ENCODE assay signal across 18 cellular contexts in genomic region chr18:12694032-12694431, GRCh38. TPM values are rescaled to one million over a fixed set of nuclear protein-coding genes. Genes with fewer than 3 reads are reported as not detected.
DNase-seq lines count a peak whose midpoint lies in the region; ATAC-seq and TF ChIP-seq lines count a peak whose summit lies in the region.
"Had no signal": no experiment of that assay in that cellular context is flagged by ENCODE, and none has a peak within 500 bp of the region (broad histone marks: within the 10 kb centered on the region; RNA-seq: fewer than 3 reads in every experiment).

No MANE protein-coding gene starts in this region.

- intact Hi-C loops in transverse colon (cut with DNase I; ENCODE audit: low total_unique reads), result no loop called here

- H4K20me1 ChIP-seq in hepatocyte (ENCODE audit: insufficient read depth, poor library complexity, severe bottlenecking), result no peaks in the 10 kb centered on the region

- no peak overlapping the region for H3K4me2 ChIP-seq in hepatocyte

- H3K9me3 Mint-ChIP-seq in activated naive CD8-positive, alpha-beta T cell treated with anti-CD3 and anti-CD28 coated beads, Interleukin-2, amount 50 U/mL, for 24 hours, result no peaks in the 10 kb centered on the region
- no peaks in the 10 kb centered on the region for H3K9me3 Mint-ChIP-seq in activated naive CD8-positive, alpha-beta T cell treated with anti-CD3 and anti-CD28 coated beads for 36 hours
- H3K9me3 Mint-ChIP-seq: CD8-positive, alpha-beta T cell; mesothelial cell of epicardium; stimulated activated naive B cell treated with anti-CD40 and anti-IgM and Interleukin-4, amounts not matched to agents 10 μg/mL and 1 μg/mL and 100 μg/mL, for 72 hours; T-helper 1 cell treated with Interleukin-12 subunit alpha and Interleukin-12 subunit beta and Interleukin-4 antibody, amounts not matched to agents 30 μg/mL and 1 μg/mL, for 36 hours had no signal

- H3K27ac Mint-ChIP-seq in activated naive CD8-positive, alpha-beta T cell treated with anti-CD3 and anti-CD28 coated beads, Interleukin-2, amount 50 U/mL, for 24 hours, result no peak overlapping the region
- no peak overlapping the region for H3K27ac Mint-ChIP-seq in activated naive CD8-positive, alpha-beta T cell treated with anti-CD3 and anti-CD28 coated beads for 36 hours
- H3K27ac Mint-ChIP-seq: CD8-positive, alpha-beta T cell; mesothelial cell of epicardium; stimulated activated naive B cell treated with anti-CD40 and anti-IgM and Interleukin-4, amounts not matched to agents 10 μg/mL and 1 μg/mL and 100 μg/mL, for 72 hours; T-helper 1 cell treated with Interleukin-12 subunit alpha and Interleukin-12 subunit beta and Interleukin-4 antibody, amounts not matched to agents 30 μg/mL and 1 μg/mL, for 36 hours had no signal

- no peak for TF ChIP-seq POLR2A in transverse colon (IDR thresholded peaks at IDR 0.05)

- in situ Hi-C loops in transverse colon (cut with MboI; ENCODE audit: low pct_ligation_motif_present in 1 of 4, low pct_unique_long_range_greater_than_20kb in 1 of 4, low sequenced_read_pairs in 3 of 4), result no loop called here

- H3K27ac ChIP-seq in hepatocyte, result peak overlapping the region; percentile 39
- H3K27ac ChIP-seq in transverse colon, result peak overlapping the region in 3 of 4 donors; percentile 14 to 25 (median 21)

- H2AFZ ChIP-seq in hepatocyte, result no peak overlapping the region

- H3K36me3 Mint-ChIP-seq in activated naive CD8-positive, alpha-beta T cell treated with anti-CD3 and anti-CD28 coated beads, Interleukin-2, amount 50 U/mL, for 24 hours (ENCODE audit: low read depth), result peaks cover 21% of the 10 kb centered on the region
- peaks cover 15% of the 10 kb centered on the region for H3K36me3 Mint-ChIP-seq in activated naive CD8-positive, alpha-beta T cell treated with anti-CD3 and anti-CD28 coated beads for 36 hours

- H3K27me3 Mint-ChIP-seq in activated naive CD8-positive, alpha-beta T cell treated with anti-CD3 and anti-CD28 coated beads, Interleukin-2, amount 50 U/mL, for 24 hours, result no peaks in the 10 kb centered on the region
- no peaks in the 10 kb centered on the region for H3K27me3 Mint-ChIP-seq in activated naive CD8-positive, alpha-beta T cell treated with anti-CD3 and anti-CD28 coated beads for 36 hours
- H3K27me3 Mint-ChIP-seq: stimulated activated naive B cell treated with anti-CD40 and anti-IgM and Interleukin-4, amounts not matched to agents 10 μg/mL and 1 μg/mL and 100 μg/mL, for 72 hours had no signal

- H3K4me3 ChIP-seq in hepatocyte (no peak overlapping the region), transverse colon (no peak overlapping the region)

- H3K4me1 ChIP-seq in hepatocyte (ENCODE audit: insufficient read depth) (no peaks in the 10 kb centered on the region), transverse colon (peaks cover 0 to 4% (median 0%) of the 10 kb centered on the region in 4 donors)

- peaks cover 8% of the 10 kb centered on the region for H3K4me1 Mint-ChIP-seq in activated naive CD8-positive, alpha-beta T cell treated with anti-CD3 and anti-CD28 coated beads, Interleukin-2, amount 50 U/mL, for 24 hours
- peaks cover 14% of the 10 kb centered on the region for H3K4me1 Mint-ChIP-seq in activated naive CD8-positive, alpha-beta T cell treated with anti-CD3 and anti-CD28 coated beads for 36 hours
- H3K4me1 Mint-ChIP-seq: mesothelial cell of epicardium had no signal

- peak; percentile 20 for ATAC-seq in activated naive CD8-positive, alpha-beta T cell treated with anti-CD3 and anti-CD28 coated beads, Interleukin-2, amount 50 U/mL, for 24 hours
- ATAC-seq in HG03378 (IDR thresholded peaks at IDR 0.05; ENCODE audit: unreplicated experiment), result no peak
- ATAC-seq: CD8-positive, alpha-beta T cell; stimulated activated naive B cell treated with anti-CD40 and anti-IgM and Interleukin-4, amounts not matched to agents 10 μg/mL and 1 μg/mL and 100 μg/mL, for 72 hours had no signal

- no peak for TF ChIP-seq CTCF in hepatocyte (IDR thresholded peaks at IDR 0.05; ENCODE audit: poor library complexity)
- no peak for TF ChIP-seq CTCF in transverse colon (IDR thresholded peaks at IDR 0.05)

- no peak for TF ChIP-seq EP300 in transverse colon (IDR thresholded peaks at IDR 0.05; ENCODE audit: low read depth)

- H3K27me3 ChIP-seq in hepatocyte (no peaks in the 10 kb centered on the region), transverse colon (no peaks in the 10 kb centered on the region)

- H3K4me3 Mint-ChIP-seq in activated naive CD8-positive, alpha-beta T cell treated with anti-CD3 and anti-CD28 coated beads, Interleukin-2, amount 50 U/mL, for 24 hours, result no peak overlapping the region
- H3K4me3 Mint-ChIP-seq in activated naive CD8-positive, alpha-beta T cell treated with anti-CD3 and anti-CD28 coated beads for 36 hours, result no peak overlapping the region
- H3K4me3 Mint-ChIP-seq: CD8-positive, alpha-beta T cell; mesothelial cell of epicardium; stimulated activated naive B cell treated with anti-CD40 and anti-IgM and Interleukin-4, amounts not matched to agents 10 μg/mL and 1 μg/mL and 100 μg/mL, for 72 hours; T-helper 1 cell treated with Interleukin-12 subunit alpha and Interleukin-12 subunit beta and Interleukin-4 antibody, amounts not matched to agents 30 μg/mL and 1 μg/mL, for 36 hours had no signal

- H3K36me3 ChIP-seq in hepatocyte (replicated peaks; ENCODE audit: insufficient read depth, low read depth), result peaks cover 3% of the 10 kb centered on the region
- H3K36me3 ChIP-seq in transverse colon, result peaks cover 0 to 7% (median 0%) of the 10 kb centered on the region in 4 donors

- no peak for DNase-seq in activated naive CD8-positive, alpha-beta T cell treated with anti-CD3 and anti-CD28 coated beads, Interleukin-2, amount 50 U/mL, for 24 hours
- DNase-seq in activated naive CD8-positive, alpha-beta T cell treated with anti-CD3 and anti-CD28 coated beads for 36 hours, result no peak
- DNase-seq in SW480 (ENCODE audit: low spot score), result peak; percentile 88
- no peak for DNase-seq in hepatocyte (ENCODE audit: low spot score)
- DNase-seq in transverse colon, result no peak
- DNase-seq in DMS79 treated with DMSO at 0.1 percent for 48 hours (lab: John Stamatoyannopoulos, UW), result no peak
- no peak for DNase-seq in hepatic stellate cell (ENCODE audit: low spot score)
- DNase-seq: activated gamma-delta T cell; CD8-positive, alpha-beta T cell; foreskin melanocyte; NCI-H1048; NCI-H2081 treated with DMSO at 0.1 percent for 48 hours; NCI-H524 treated with DMSO at 0.1 percent for 48 hours; SHP77 treated with DMSO at 0.1 percent for 48 hours; stimulated activated naive B cell treated with anti-CD40 and anti-IgM and Interleukin-4, amounts not matched to agents 10 μg/mL and 1 μg/mL and 100 μg/mL, for 72 hours had no signal

- no peaks in the 10 kb centered on the region for H3K9me3 ChIP-seq in hepatocyte (ENCODE audit: low read depth)
- H3K9me3 ChIP-seq in transverse colon, result no peaks in the 10 kb centered on the region

- WGBS in hepatocyte (ENCODE audit: low lambda C conversion rate, missing lambda C conversion rate), result 46% methylated on average over 2 of the region's 2 CpGs
- 33 to 59% methylated on average over 2 of the region's 2 CpGs for WGBS in transverse colon (ENCODE audit: low coverage in 1 of 2), 2 donors

- H3K9me2 ChIP-seq in hepatocyte (replicated peaks; ENCODE audit: insufficient read depth), result no peaks in the 10 kb centered on the region

- no peaks in the 10 kb centered on the region for H3K79me2 ChIP-seq in hepatocyte

RNA-seq across cellular contexts. Expression of gene CEP76, which starts 8.5 kb away (rescaled TPM):
- total RNA-seq in activated naive CD8-positive, alpha-beta T cell treated with anti-CD3 and anti-CD28 coated beads for 36 hours, result 10 to 100 TPM; 14.4 to 16.8 TPM
- total RNA-seq in hepatocyte, result 10.0 and 11.9 TPM in 2 replicates
- polyA plus RNA-seq in hepatocyte, result 2.0 and 4.7 TPM in 2 replicates
- total RNA-seq in transverse colon, result 10 to 100 TPM in 1 of 4 donors, 1 to 10 TPM in 3; 7.6 to 23.7 (median 9.0) TPM

RNA-seq across cellular contexts. Expression of gene PSMG2, which starts 8.8 kb away (rescaled TPM):
- 100 to 1,000 TPM; 121 to 125 TPM for total RNA-seq in activated naive CD8-positive, alpha-beta T cell treated with anti-CD3 and anti-CD28 coated beads for 36 hours
- total RNA-seq in hepatocyte, result 76.2 and 92.0 TPM in 2 replicates
- polyA plus RNA-seq in hepatocyte, result 76.2 and 79.4 TPM in 2 replicates
- 10 to 100 TPM; 14.7 to 80.4 (median 55.0) TPM for total RNA-seq in transverse colon

RNA-seq across cellular contexts. Expression of gene SPIRE1, which starts 36.1 kb away (rescaled TPM):
- total RNA-seq in activated naive CD8-positive, alpha-beta T cell treated with anti-CD3 and anti-CD28 coated beads for 36 hours, result 1 to 10 TPM; 4.6 to 6.0 TPM
- total RNA-seq in hepatocyte (18.9 and 21.0 TPM in 2 replicates), transverse colon (1 to 10 TPM; 6.0 to 7.8 (median 6.8) TPM)
- polyA plus RNA-seq in hepatocyte, result 11.1 and 13.1 TPM in 2 replicates
